Comparison of ENCODE assay signal across 32 cellular contexts in genomic region chr11:1116666-1117390, GRCh38. TPM values are rescaled to one million over a fixed set of nuclear protein-coding genes. Genes with fewer than 3 reads are reported as not detected.
A peak's percentile ranks its signal among the peaks of the same experiment; 100 is the strongest.
DNase-seq lines count a peak whose midpoint lies in the region; ATAC-seq, FAIRE-seq and TF ChIP-seq lines count a peak whose summit lies in the region.
"Had no signal": no experiment of that assay in that cellular context is flagged by ENCODE, and none has a peak within 500 bp of the region (broad histone marks: within the 10 kb centered on the region; RNA-seq: fewer than 3 reads in every experiment).

No MANE protein-coding gene starts in this region.

- no peak overlapping the region for H3K23ac ChIP-seq in IMR-90 (ENCODE audit: low read depth, low read length)

- no peak overlapping the region; the same call in 1 of the 2 replicates for H2AK5ac ChIP-seq in IMR-90 (ENCODE audit: low read depth, low read length)

- H2BK20ac ChIP-seq in IMR-90 (ENCODE audit: low read depth, low read length): no peak overlapping the region

- H3K79me1 ChIP-seq in IMR-90 (ENCODE audit: low read depth in 1 of 2, low read length in 2 of 2): no peaks in the 10 kb centered on the region

- in situ Hi-C loops in IMR-90 (cut with MboI; ENCODE audit: low sequenced_read_pairs): no loop called here

- no peak overlapping the region for H3K56ac ChIP-seq in IMR-90 (ENCODE audit: extremely low read depth, insufficient read depth, low read length)

- FAIRE-seq in A549 (lab: Jason Lieb, UNC): no peak
- FAIRE-seq: bronchial epithelial cell, D721Med, GM12892 had no signal

- TF ChIP-seq POLR2A in A549 (IDR thresholded peaks at IDR 0.05; ENCODE audit: low read length) (no peak), IMR-90 (IDR thresholded peaks at IDR 0.05; ENCODE audit: low read depth, low read length) (no peak)

- peak overlapping the region; percentile 8 for H2AFZ ChIP-seq in IMR-90 (replicated peaks; ENCODE audit: low read length, poor library complexity)

- H2BK5ac ChIP-seq in IMR-90 (ENCODE audit: low read depth, low read length, poor library complexity, severe bottlenecking): no peak overlapping the region

- ATAC-seq in A549: no peak
- ATAC-seq in IMR-90 (ENCODE audit: low read depth): no peak
- no peak for ATAC-seq in omental fat pad (ENCODE audit: low FRiP score)
- ATAC-seq in GM19395 (IDR thresholded peaks at IDR 0.05; ENCODE audit: unreplicated experiment): no peak
- ATAC-seq in GM18909 (IDR thresholded peaks at IDR 0.05; ENCODE audit: poor library complexity, unreplicated experiment): no peak
- ATAC-seq: esophagus mucosa; foreskin keratinocyte; stimulated activated naive CD8-positive, alpha-beta T cell treated with anti-CD3 and anti-CD28 coated beads, Interleukin-15, amount 100 ng/mL, for 72 hours; T-helper 17 cell had no signal

- TF ChIP-seq RAD21 in A549 (conservative IDR thresholded peaks at IDR 0.05 in 1 of 2, IDR thresholded peaks at IDR 0.05 in 1 of 2): no peak
- TF ChIP-seq RAD21 in IMR-90 (IDR thresholded peaks at IDR 0.05; ENCODE audit: low read length): no peak

- no peaks in the 10 kb centered on the region for H4K20me1 ChIP-seq in IMR-90 (ENCODE audit: insufficient read depth, low read length)

- DNase-seq in A549 (ENCODE audit: low read depth in 1 of 2, low spot score in 1 of 2) (no peak), IMR-90 (no peak), iPS-NIHi11 (ENCODE audit: low spot score) (peak; percentile 8), posterior vena cava (ENCODE audit: low spot score) (peak; percentile 69), omental fat pad (ENCODE audit: low spot score) (no peak)
- DNase-seq: activated CD8-positive, alpha-beta memory T cell treated with anti-CD3 and anti-CD28 coated beads for 24 hours; activated naive CD4-positive, alpha-beta T cell treated with anti-CD3 and anti-CD28 coated beads, Interleukin-2, amount 50 U/mL, for 16 hours; activated T-cell treated with anti-CD3 and anti-CD28 coated beads, Interleukin-2, amount 50 U/mL, for 48 hours; amygdala; colonic mucosa; effector memory CD4-positive, alpha-beta T cell; foreskin keratinocyte; MM.1S; NCI-H1417; NCI-H2081 treated with DMSO at 0.1 percent for 48 hours; NCI-H774; RPMI8226; stimulated activated CD4-positive, alpha-beta T cell treated with anti-CD3 and anti-CD28 coated beads, Interleukin-1b, Interleukin-23, amount 100 ng/mL, for 48 hours; stimulated activated CD8-positive, alpha-beta memory T cell treated with anti-CD3 and anti-CD28 coated beads, Interleukin-4, amount 100 ng/mL, for 48 hours; stimulated activated naive CD8-positive, alpha-beta T cell treated with anti-CD3 and anti-CD28 coated beads, Interleukin-15, amount 100 ng/mL, for 72 hours had no signal

- H3K9me1 ChIP-seq in IMR-90 (ENCODE audit: insufficient read depth, low read length): no peaks in the 10 kb centered on the region

- dilution Hi-C loops in IMR-90 (cut with HindIII; ENCODE audit: low sequenced_read_pairs, unreplicated experiment): no loop called here

- H3K14ac ChIP-seq in IMR-90 (replicated peaks; ENCODE audit: low read depth, low read length): no peak overlapping the region

- no peak overlapping the region for H3K4ac ChIP-seq in IMR-90 (ENCODE audit: low read depth, low read length)

- H3K36me3 ChIP-seq in IMR-90 (ENCODE audit: control insufficient read depth, insufficient read depth, low read length): no peaks in the 10 kb centered on the region
- H3K36me3 ChIP-seq: colonic mucosa, neutrophil, thyroid gland had no signal

- H3K9me3 ChIP-seq in A549 (no peaks in the 10 kb centered on the region), IMR-90 (ENCODE audit: control insufficient read depth, insufficient read depth, low read length) (no peaks in the 10 kb centered on the region)
- H3K9me3 ChIP-seq: colonic mucosa, neutrophil, thyroid gland had no signal

- 87% methylated on average over 23 of the region's 23 CpGs for WGBS in A549 (ENCODE audit: missing lambda C conversion rate)
- 50% methylated on average over 11 of the region's 23 CpGs; no CpG with 5 or more reads in 1 of the 2 experiments for WGBS in IMR-90 (ENCODE audit: extremely low coverage in 2 of 2, insufficient read length in 1 of 2), 2 experiments

- H4K5ac ChIP-seq in IMR-90 (ENCODE audit: low read depth, low read length): no peak overlapping the region

- no peak for TF ChIP-seq EP300 in A549 (IDR thresholded peaks at IDR 0.05)

- no peak overlapping the region for H2BK120ac ChIP-seq in IMR-90 (ENCODE audit: low read depth, low read length)

- peak overlapping the region; percentile 27 to 38; a peak in 5 of 6 replicates for H3K27ac ChIP-seq in A549
- H3K27ac ChIP-seq in IMR-90 (ENCODE audit: insufficient read depth, low read length): no peak overlapping the region
- H3K27ac ChIP-seq: colonic mucosa, foreskin keratinocyte, KMS-11, neutrophil, SK-N-MC, thyroid gland had no signal

- POLR2A ChIA-PET in A549 (lab: Yijun Ruan, JAX): no interaction called here
- POLR2A ChIA-PET in IMR-90 (lab: Charles Lee; ENCODE audit: unreplicated experiment): no interaction called here

- peaks cover 6% of the 10 kb centered on the region; the same call in 1 of the 3 replicates for H3K4me1 ChIP-seq in A549
- no peaks in the 10 kb centered on the region for H3K4me1 ChIP-seq in IMR-90 (ENCODE audit: control insufficient read depth, insufficient read depth, low read length)
- H3K4me1 ChIP-seq: colonic mucosa, foreskin keratinocyte, thyroid gland had no signal

- H3K4me2 ChIP-seq in A549 (no peak overlapping the region), IMR-90 (ENCODE audit: low read depth, low read length) (no peak overlapping the region)
- H3K4me2 ChIP-seq: KMS-11, smooth muscle cell had no signal

- intact Hi-C loops in IMR-90 (cut with micrococcal nuclease): no loop called here
- intact Hi-C loops in posterior vena cava (cut with DNase I): no loop called here

- CTCF ChIA-PET in A549 (lab: Yijun Ruan, JAX) (interaction anchor here (0.7 to 1.6 kb wide), 9 partner anchors 13 to 457 kb away, joined by 3 to 7 read pairs (median 5); no protein-coding TSS in a partner anchor), IMR-90 (lab: Yijun Ruan, JAX) (no interaction called here)

- H3K18ac ChIP-seq in IMR-90 (ENCODE audit: low read depth, low read length): no peak overlapping the region

- no peak overlapping the region for H4K8ac ChIP-seq in IMR-90 (ENCODE audit: low read depth in 2 of 2, low read length in 2 of 2)

- no peak overlapping the region for H2AK9ac ChIP-seq in IMR-90 (replicated peaks; ENCODE audit: low read depth, low read length, poor library complexity)

- TF ChIP-seq CTCF in A549 (IDR thresholded peaks at IDR 0.05): no peak
- TF ChIP-seq CTCF in IMR-90 (conservative IDR thresholded peaks at IDR 0.05; ENCODE audit: low read depth, low read length): no peak
- TF ChIP-seq CTCF in omental fat pad (IDR thresholded peaks at IDR 0.05): no peak

- H4K91ac ChIP-seq in IMR-90 (ENCODE audit: insufficient read depth, low read depth, low read length): no peak overlapping the region

- no peak overlapping the region for H2BK15ac ChIP-seq in IMR-90 (ENCODE audit: low read depth, low read length)

- BruUV-seq in IMR-90 (replicated peaks; lab: Mats Ljungman, UMichigan): no TSS peak

- H3K4me3 ChIP-seq in A549 (no peak overlapping the region), IMR-90 (ENCODE audit: insufficient read depth, low read depth, low read length) (no peak overlapping the region)
- H3K4me3 ChIP-seq: colonic mucosa, SK-N-MC, smooth muscle cell, thyroid gland had no signal

- H3K9ac ChIP-seq in IMR-90 (ENCODE audit: low read depth, low read length): no peak overlapping the region
- H3K9ac ChIP-seq: KMS-11 had no signal

- peaks cover 16% of the 10 kb centered on the region; the same call in 1 of the 2 replicates for H3K27me3 ChIP-seq in IMR-90 (ENCODE audit: control insufficient read depth, insufficient read depth, low read length)
- H3K27me3 ChIP-seq: colonic mucosa, foreskin keratinocyte, neutrophil, thyroid gland had no signal

TF ChIP-seq in A549, 52 proteins besides CTCF, POLR2A, EP300 and RAD21 (continues in another document):
- TF ChIP-seq ATOH8 (CRISPR knock-in tag; IDR thresholded peaks at IDR 0.05; ENCODE audit: low read depth): no peak

TF ChIP-seq in IMR-90, 13 proteins besides CTCF, POLR2A, EP300 and RAD21 (continues in another document):
- TF ChIP-seq RCOR1 (IDR thresholded peaks at IDR 0.05; ENCODE audit: insufficient replicate concordance, low read length) (no peak), USF2 (IDR thresholded peaks at IDR 0.05; ENCODE audit: low read depth, low read length) (no peak), FOS (IDR thresholded peaks at IDR 0.05; ENCODE audit: low read depth, low read length) (no peak), RFX5 (IDR thresholded peaks at IDR 0.05; ENCODE audit: low read depth, low read length) (no peak)

RNA-seq across cellular contexts. Expression of gene MUC5AC, which starts 40.9 kb away (rescaled TPM):
- polyA plus RNA-seq in A549 (2011; rRNA removed): 7.4 and 24.5 TPM in 2 replicates
- polyA plus RNA-seq in A549 (2012; cell fraction: cytosol; rRNA removed): 10.8 and 14.4 TPM in 2 replicates
- 48.3 and 55.5 TPM in 2 replicates for polyA plus RNA-seq in A549 (2012; cell fraction: nucleus; rRNA removed)
- 0.18 to 0.55 TPM (median 0.18 TPM) in 3 replicates for polyA plus RNA-seq in A549 (2017; fragmentation: RNase III; extraction: RNeasy Plus Mini Kit Qiagen cat#74134 plus additional on column Dnase treatment)
- polyA minus RNA-seq in A549 (2011; rRNA and poly(A)+ RNA removed): 26.6 and 31.9 TPM in 2 replicates
- total RNA-seq in IMR-90 (2012; rRNA removed): not detected in 2 replicates
- 0.01 and 0.02 TPM in 2 replicates for polyA plus RNA-seq in IMR-90 (2012; rRNA removed)
- under 0.01 TPM in 1 of 2 replicates, not detected in the other for polyA plus RNA-seq in IMR-90 (2012; cell fraction: cytosol; rRNA removed)
- under 0.01 and 0.01 TPM in 2 replicates for polyA plus RNA-seq in IMR-90 (2012; cell fraction: nucleus; rRNA removed; ENCODE audit: low replicate concordance)
- not detected for total RNA-seq in posterior vena cava
- not detected for total RNA-seq in omental fat pad
- total RNA-seq: esophagus mucosa, foreskin keratinocyte, smooth muscle cell, T-helper 17 cell, thyroid gland had no signal
- polyA plus RNA-seq: foreskin keratinocyte, smooth muscle cell had no signal

RNA-seq across cellular contexts. Expression of gene MUC2, which starts 42.2 kb away (rescaled TPM):
- 0.01 and 0.04 TPM in 2 replicates for polyA plus RNA-seq in A549 (2011; rRNA removed)
- polyA plus RNA-seq in A549 (2012; cell fraction: cytosol; rRNA removed): 0.01 TPM in 2 replicates
- polyA plus RNA-seq in A549 (2012; cell fraction: nucleus; rRNA removed): 0.29 and 0.90 TPM in 2 replicates
- polyA plus RNA-seq in A549 (2017; fragmentation: RNase III; extraction: RNeasy Plus Mini Kit Qiagen cat#74134 plus additional on column Dnase treatment): 0.03 TPM in 3 replicates
- 0.04 and 0.05 TPM in 2 replicates for polyA minus RNA-seq in A549 (2011; rRNA and poly(A)+ RNA removed)
- not detected in 2 replicates for total RNA-seq in IMR-90 (2012; rRNA removed)
- not detected in 2 replicates for polyA plus RNA-seq in IMR-90 (2012; rRNA removed)
- not detected in 2 replicates for polyA plus RNA-seq in IMR-90 (2012; cell fraction: cytosol; rRNA removed)
- not detected in 2 replicates for polyA plus RNA-seq in IMR-90 (2012; cell fraction: nucleus; rRNA removed; ENCODE audit: low replicate concordance)
- total RNA-seq in posterior vena cava: under 1 TPM in 1 of 2 donors, not detected in 1; 0.05 TPM
- total RNA-seq in omental fat pad: not detected
- total RNA-seq: bronchial epithelial cell, foreskin keratinocyte, smooth muscle cell, T-helper 17 cell, thyroid gland had no signal
- polyA plus RNA-seq: foreskin keratinocyte, smooth muscle cell had no signal

Comparison
In these comparisons a context has a peak if more than half of its experiments do, and no peak if none do; other contexts are left out.
1. DNase-seq: peak in iPS-NIHi11 (single experiment) and posterior vena cava (single experiment); none in A549 (0 of 2), IMR-90 (single experiment) and omental fat pad (single experiment).